Comparison of ENCODE assay signal across 8 cellular contexts in the genomic region with DNA sequence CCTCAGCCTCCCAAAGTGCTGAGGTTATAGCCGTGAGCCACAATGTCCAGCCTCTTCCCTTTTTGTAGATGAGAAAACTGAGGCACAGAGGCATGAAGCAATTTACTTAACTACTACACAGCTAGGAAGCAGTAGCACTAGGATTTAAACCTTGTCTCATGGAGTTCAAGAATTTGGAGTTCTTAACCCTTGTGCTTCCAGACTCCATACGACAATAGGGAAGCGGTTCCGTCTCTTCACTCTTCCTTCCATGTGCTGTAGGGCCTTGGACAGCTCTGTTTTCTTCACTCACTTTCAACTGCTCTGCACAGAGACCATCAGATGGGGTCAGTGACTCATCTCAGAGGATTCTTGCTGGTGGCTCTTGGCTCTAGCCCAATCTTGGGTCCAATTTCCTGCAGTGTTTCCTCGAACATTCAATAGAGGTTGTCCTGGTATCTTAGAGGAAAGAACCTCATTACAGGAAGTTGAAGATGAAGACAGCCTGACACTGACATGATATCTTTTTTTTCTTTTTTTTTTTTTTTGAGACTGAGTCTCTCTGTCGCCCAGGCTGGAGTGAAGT. TPM values are rescaled to one million over a fixed set of nuclear protein-coding genes. Genes with fewer than 3 reads are reported as not detected.
DNase-seq lines count a peak whose midpoint lies in the region; ATAC-seq, FAIRE-seq and TF ChIP-seq lines count a peak whose summit lies in the region.

No MANE protein-coding gene starts in this region.

- no peak for FAIRE-seq in GM19239 (lab: Jason Lieb, UNC)

- no peak overlapping the region for H3K4me3 Mint-ChIP-seq in mesothelial cell of epicardium

- ATAC-seq in HG02938 (IDR thresholded peaks at IDR 0.05; ENCODE audit: unreplicated experiment), result no peak

- no peak for TF ChIP-seq CTCF in fibroblast of villous mesenchyme (IDR thresholded peaks at IDR 0.05; ENCODE audit: insufficient read depth, low read depth, low read length)
- no peak for TF ChIP-seq CTCF in mesothelial cell of epicardium (IDR thresholded peaks at IDR 0.05; ENCODE audit: unreplicated experiment)

- H3K27me3 Mint-ChIP-seq in mesothelial cell of epicardium (ENCODE audit: low read depth), result peaks cover 9% of the 10 kb centered on the region

- no peak overlapping the region for H3K4me3 ChIP-seq in fibroblast of villous mesenchyme (ENCODE audit: low read depth, low read length)

- peaks cover 3% of the 10 kb centered on the region for H3K4me1 Mint-ChIP-seq in mesothelial cell of epicardium

- H3K36me3 Mint-ChIP-seq in mesothelial cell of epicardium, result no peaks in the 10 kb centered on the region

- no peak overlapping the region for H3K27ac Mint-ChIP-seq in mesothelial cell of epicardium

- H3K9me3 Mint-ChIP-seq in mesothelial cell of epicardium, result no peaks in the 10 kb centered on the region

- peak; percentile 15 for DNase-seq in stimulated activated CD8-positive, alpha-beta memory T cell treated with anti-CD3 and anti-CD28 coated beads, Interleukin-12 subunit alpha, Interleukin-12 subunit beta, amount 100 ng/mL, for 1 hour (ENCODE audit: low read depth)
- no peak for DNase-seq in stimulated activated CD8-positive, alpha-beta memory T cell treated with anti-CD3 and anti-CD28 coated beads, Interleukin-4, amount 100 ng/mL, for 48 hours
- DNase-seq in UCSD-AML1 (lab: John Stamatoyannopoulos, UW; ENCODE audit: unreplicated experiment) (peak; percentile 28), fibroblast of villous mesenchyme (ENCODE audit: low read depth) (peak; percentile 73), mesothelial cell of epicardium (ENCODE audit: low spot score in 2 of 2, unreplicated experiment in 2 of 2) (no peak), cerebellar cortex (ENCODE audit: low spot score) (no peak), GM19239 (ENCODE audit: insufficient read length, low spot score) (no peak)

RNA-seq across cellular contexts. Expression of a gene that starts 19.3 kb away (rescaled TPM):
- total RNA-seq in fibroblast of villous mesenchyme (not detected in 2 replicates), mesothelial cell of epicardium (0.45 TPM in 1 of 3 replicates, not detected in the others)

RNA-seq across cellular contexts. Expression of a gene that starts 34.5 kb away (rescaled TPM):
- total RNA-seq in fibroblast of villous mesenchyme, result 19.0 and 22.0 TPM in 2 replicates
- total RNA-seq in mesothelial cell of epicardium, result 41.2 to 42.2 TPM (median 41.9 TPM) in 3 replicates

RNA-seq across cellular contexts. Expression of a gene that starts 42.8 kb away (rescaled TPM):
- total RNA-seq in fibroblast of villous mesenchyme (11.7 and 12.6 TPM in 2 replicates), mesothelial cell of epicardium (12.4 to 16.4 TPM (median 15.2 TPM) in 3 replicates)

RNA-seq across cellular contexts. Expression of a gene that starts 46.2 kb away (rescaled TPM):
- total RNA-seq in fibroblast of villous mesenchyme (7.8 and 9.3 TPM in 2 replicates), mesothelial cell of epicardium (27.3 to 29.5 TPM (median 29.3 TPM) in 3 replicates)

Comparison
In these comparisons a context has a peak if more than half of its experiments do, and no peak if none do; other contexts are left out.
1. DNase-seq: peak in stimulated activated CD8-positive, alpha-beta memory T cell treated with anti-CD3 and anti-CD28 coated beads, Interleukin-12 subunit alpha, Interleukin-12 subunit beta, amount 100 ng/mL, for 1 hour (single experiment), UCSD-AML1 (single experiment) and fibroblast of villous mesenchyme (single experiment); none in stimulated activated CD8-positive, alpha-beta memory T cell treated with anti-CD3 and anti-CD28 coated beads, Interleukin-4, amount 100 ng/mL, for 48 hours (single experiment), mesothelial cell of epicardium (0 of 2), cerebellar cortex (single experiment) and GM19239 (single experiment).